Comparison of ENCODE assay signal across 11 cellular contexts in the genomic region with DNA sequence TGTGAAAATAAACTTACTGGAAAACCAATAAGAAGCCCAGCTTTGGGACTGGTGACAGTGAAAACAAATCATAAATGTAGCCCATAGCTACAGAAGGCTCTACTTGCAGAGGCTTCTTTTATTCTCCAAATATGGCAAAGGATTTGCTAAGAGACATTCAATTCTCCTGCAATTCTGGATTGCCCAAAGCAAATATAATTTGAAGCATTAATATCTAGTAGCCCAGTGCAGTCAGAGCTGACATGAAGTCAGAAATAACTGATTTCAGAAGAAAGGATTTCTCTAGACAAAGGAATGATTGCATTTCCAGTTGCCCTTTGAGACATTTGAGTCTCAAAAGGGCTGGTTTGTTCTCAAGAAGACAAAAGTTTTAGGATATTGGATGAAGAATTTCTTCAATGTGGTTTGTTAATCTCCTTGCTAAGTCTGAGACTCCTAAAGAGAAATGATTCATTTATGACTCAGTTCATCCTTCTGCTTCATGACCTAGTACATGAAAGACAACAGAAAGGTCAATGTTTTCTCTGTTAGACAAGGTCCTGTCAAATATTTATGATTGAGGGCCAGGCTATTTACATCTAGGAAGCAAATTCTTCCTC. TPM values are rescaled to one million over a fixed set of nuclear protein-coding genes. Genes with fewer than 3 reads are reported as not detected.
DNase-seq lines count a peak whose midpoint lies in the region; ATAC-seq and TF ChIP-seq lines count a peak whose summit lies in the region.
"Had no signal": no experiment of that assay in that cellular context is flagged by ENCODE, and none has a peak within 500 bp of the region (broad histone marks: within the 10 kb centered on the region; RNA-seq: fewer than 3 reads in every experiment).

No MANE protein-coding gene starts in this region.

- TF ChIP-seq CTCF in heart right ventricle (IDR thresholded peaks at IDR 0.05) (no peak), mammary epithelial cell (conservative IDR thresholded peaks at IDR 0.05 in 1 of 2, IDR thresholded peaks at IDR 0.05 in 1 of 2; ENCODE audit: extremely low read depth in 1 of 2, insufficient read depth in 1 of 2, low read depth in 1 of 2, low read length in 2 of 2) (no peak), type B pancreatic cell (conservative IDR thresholded peaks at IDR 0.05) (no peak)

- no peaks in the 10 kb centered on the region for H4K20me1 ChIP-seq in mammary epithelial cell (ENCODE audit: insufficient read depth, low read length)
- H4K20me1 ChIP-seq: BLaER1 had no signal

- H3K4me1 Mint-ChIP-seq in type B pancreatic cell (ENCODE audit: unreplicated experiment) = peaks cover 22% of the 10 kb centered on the region
- no peaks in the 10 kb centered on the region for H3K4me1 Mint-ChIP-seq in T-cell
- no peaks in the 10 kb centered on the region for H3K4me1 Mint-ChIP-seq in T-helper 2 cell treated with Interferon-gamma antibody and Interleukin-4, amounts not matched to agents 5 μg/mL and 100 μg/mL, for 36 hours (ENCODE audit: low read depth)
- H3K4me1 Mint-ChIP-seq: endodermal cell had no signal

- CTCF ChIA-PET in mammary epithelial cell (lab: Charles Lee; ENCODE audit: low non-redundant PET) (no interaction called here), T-cell (lab: Charles Lee) (no interaction called here)

- intact Hi-C loops in heart right ventricle (cut with DNase I) = no loop called here
- intact Hi-C loops in Right ventricle myocardium superior (cut with DNase I) = no loop called here
- intact Hi-C loops in mammary epithelial cell (cut with micrococcal nuclease) = no loop called here

- H3K9me3 ChIP-seq in heart right ventricle = peaks cover 0 to 15% (median 0%) of the 10 kb centered on the region in 11 donors
- H3K9me3 ChIP-seq in mammary epithelial cell (replicated peaks; ENCODE audit: insufficient read depth, low read length) = peaks cover 4% of the 10 kb centered on the region
- peaks cover 19% of the 10 kb centered on the region for H3K9me3 ChIP-seq in mesodermal cell (ENCODE audit: control insufficient read depth, low read length)

- H2AFZ ChIP-seq in mammary epithelial cell (ENCODE audit: low read depth, low read length) = no peak overlapping the region

- no peaks in the 10 kb centered on the region for H3K79me2 ChIP-seq in mammary epithelial cell (ENCODE audit: insufficient read depth, low read length)

- in situ Hi-C loops in mammary epithelial cell (cut with MboI; ENCODE audit: low sequenced_read_pairs in 2 of 2) = no loop called here

- H3K4me1 ChIP-seq in heart right ventricle (peaks cover 0 to 58% (median 36%) of the 10 kb centered on the region in 9 donors), mammary epithelial cell (ENCODE audit: insufficient read depth, low read length) (peaks cover 13% of the 10 kb centered on the region), mesodermal cell (ENCODE audit: control insufficient read depth, insufficient read depth, low read length, poor library complexity, severe bottlenecking) (peaks cover 34% of the 10 kb centered on the region)

- H3K4me3 ChIP-seq in heart right ventricle = no peak overlapping the region
- H3K4me3 ChIP-seq in mammary epithelial cell (replicated peaks in 1 of 3; ENCODE audit: insufficient read depth in 1 of 3, low read depth in 2 of 3, low read length in 3 of 3) = no peak overlapping the region
- no peak overlapping the region for H3K4me3 ChIP-seq in mesodermal cell (ENCODE audit: extremely low read depth, insufficient read depth, low read length, poor library complexity, severe bottlenecking)
- H3K4me3 ChIP-seq: BLaER1 had no signal

- peaks cover 5% of the 10 kb centered on the region for H3K36me3 Mint-ChIP-seq in type B pancreatic cell
- no peaks in the 10 kb centered on the region for H3K36me3 Mint-ChIP-seq in T-cell
- H3K36me3 Mint-ChIP-seq in T-helper 2 cell treated with Interferon-gamma antibody and Interleukin-4, amounts not matched to agents 5 μg/mL and 100 μg/mL, for 36 hours (ENCODE audit: low read depth) = no peaks in the 10 kb centered on the region

- dilution Hi-C loops in mammary epithelial cell (cut with HindIII; ENCODE audit: low sequenced_read_pairs) = no loop called here

- H3K27me3 Mint-ChIP-seq in type B pancreatic cell (no peaks in the 10 kb centered on the region), T-cell (peaks cover 7 to 8% of the 10 kb centered on the region in 2 donors)
- no peaks in the 10 kb centered on the region for H3K27me3 Mint-ChIP-seq in T-helper 2 cell treated with Interferon-gamma antibody and Interleukin-4, amounts not matched to agents 5 μg/mL and 100 μg/mL, for 36 hours (ENCODE audit: low read depth)

- no peak overlapping the region for H3K9ac ChIP-seq in mammary epithelial cell (ENCODE audit: insufficient read depth, low read length)
- H3K9ac ChIP-seq: BLaER1 had no signal

- no TSS peak for BruUV-seq in mammary epithelial cell (replicated peaks; lab: Mats Ljungman, UMichigan)

- no peak for ATAC-seq in heart right ventricle
- no peak for ATAC-seq in Right ventricle myocardium superior (ENCODE audit: poor library complexity)
- no peak for ATAC-seq in T-cell (replicated peaks in 1 of 4)
- ATAC-seq in HG03135 (IDR thresholded peaks at IDR 0.05; ENCODE audit: unreplicated experiment) = no peak

- DNase-seq in heart right ventricle (no peak), Right ventricle myocardium superior (no peak), mammary epithelial cell (peak; percentile 66), type B pancreatic cell (ENCODE audit: extremely low spot score, unreplicated experiment) (no peak), T-cell (no peak)
- no peak for DNase-seq in T-helper 2 cell treated with Interferon-gamma antibody and Interleukin-4, amounts not matched to agents 5 μg/mL and 100 μg/mL, for 36 hours (ENCODE audit: low spot score)
- DNase-seq: endodermal cell, NCI-H1048 had no signal

- H3K27ac ChIP-seq in heart right ventricle = peak overlapping the region in 7 of 10 donors; percentile 15 to 52 (median 33)
- H3K27ac ChIP-seq in mammary epithelial cell (ENCODE audit: insufficient read depth, low read depth, low read length) = no peak overlapping the region
- H3K27ac ChIP-seq in mesodermal cell (ENCODE audit: low read depth, low read length, severe bottlenecking) = peak overlapping the region; percentile 77
- H3K27ac ChIP-seq: BLaER1 had no signal

- H3K36me3 ChIP-seq in heart right ventricle (no peaks in the 10 kb centered on the region), mammary epithelial cell (ENCODE audit: insufficient read depth, low read length) (no peaks in the 10 kb centered on the region), mesodermal cell (ENCODE audit: control insufficient read depth, insufficient read depth, low read length) (no peaks in the 10 kb centered on the region)
- H3K36me3 ChIP-seq: BLaER1 had no signal

- POLR2A ChIA-PET in T-cell (lab: Charles Lee) = no interaction called here

- H3K9me3 Mint-ChIP-seq in type B pancreatic cell = peaks cover 11% of the 10 kb centered on the region
- peaks cover 0 to 10% (median 7%) of the 10 kb centered on the region in 3 donors for H3K9me3 Mint-ChIP-seq in T-cell
- peaks cover 12% of the 10 kb centered on the region for H3K9me3 Mint-ChIP-seq in T-helper 2 cell treated with Interferon-gamma antibody and Interleukin-4, amounts not matched to agents 5 μg/mL and 100 μg/mL, for 36 hours

- H3K27me3 ChIP-seq in heart right ventricle (no peaks in the 10 kb centered on the region), mammary epithelial cell (ENCODE audit: insufficient read depth, low read length) (no peaks in the 10 kb centered on the region)
- H3K27me3 ChIP-seq: BLaER1 had no signal

- peak overlapping the region; percentile 36 for H3K4me2 ChIP-seq in mammary epithelial cell (ENCODE audit: insufficient read depth, low read depth, low read length)
- H3K4me2 ChIP-seq: BLaER1 had no signal

- H3K4me3 Mint-ChIP-seq in type B pancreatic cell (peak overlapping the region; percentile 28), T-cell (no peak overlapping the region)
- H3K4me3 Mint-ChIP-seq in T-helper 2 cell treated with Interferon-gamma antibody and Interleukin-4, amounts not matched to agents 5 μg/mL and 100 μg/mL, for 36 hours = no peak overlapping the region
- H3K4me3 Mint-ChIP-seq: endodermal cell had no signal

- peak overlapping the region; percentile 88 for H3K27ac Mint-ChIP-seq in type B pancreatic cell
- H3K27ac Mint-ChIP-seq in T-cell = no peak overlapping the region
- no peak overlapping the region for H3K27ac Mint-ChIP-seq in T-helper 2 cell treated with Interferon-gamma antibody and Interleukin-4, amounts not matched to agents 5 μg/mL and 100 μg/mL, for 36 hours
- H3K27ac Mint-ChIP-seq: endodermal cell had no signal

RNA-seq across cellular contexts. Expression of gene PPP1R3C, which starts 27.8 kb away (rescaled TPM):
- total RNA-seq in heart right ventricle (100 to 1,000 TPM; 121 to 315 (median 190) TPM), Right ventricle myocardium superior (135 TPM), mammary epithelial cell (10 to 100 TPM in 1 of 2 donors, under 1 TPM in 1; 0.49 to 11.3 TPM), type B pancreatic cell (ENCODE audit: low replicate concordance) (5.4 and 7.8 TPM in 2 replicates), T-cell (under 1 TPM in 3 of 5 donors, not detected in 2; 0.13 to 0.26 (median 0.19) TPM)
- polyA plus RNA-seq in heart right ventricle (10 to 100 TPM; 27.5 to 41.0 TPM), mammary epithelial cell (2.7 TPM)
- polyA minus RNA-seq in mammary epithelial cell = 1.3 TPM
- 0.77 TPM for polyA plus RNA-seq in mesodermal cell (2013, experiment 1 of 2)
- polyA plus RNA-seq in mesodermal cell (2013, experiment 2 of 2) = 0.76 TPM

Comparison
In these comparisons a context has a peak if more than half of its experiments do, and no peak if none do; other contexts are left out.
1. RNA of gene PPP1R3C, which starts 27.8 kb away (total RNA-seq): 121 to 315 TPM in heart right ventricle and 135 TPM in Right ventricle myocardium superior (single experiment); 0.49 to 11.3 TPM in mammary epithelial cell, 5.4 to 7.8 TPM in type B pancreatic cell and 0.13 to 0.26 TPM in T-cell; every median in the first group is over 4 times any median in the second.